ENCODE assay signal across 8 cellular contexts in the genomic region with DNA sequence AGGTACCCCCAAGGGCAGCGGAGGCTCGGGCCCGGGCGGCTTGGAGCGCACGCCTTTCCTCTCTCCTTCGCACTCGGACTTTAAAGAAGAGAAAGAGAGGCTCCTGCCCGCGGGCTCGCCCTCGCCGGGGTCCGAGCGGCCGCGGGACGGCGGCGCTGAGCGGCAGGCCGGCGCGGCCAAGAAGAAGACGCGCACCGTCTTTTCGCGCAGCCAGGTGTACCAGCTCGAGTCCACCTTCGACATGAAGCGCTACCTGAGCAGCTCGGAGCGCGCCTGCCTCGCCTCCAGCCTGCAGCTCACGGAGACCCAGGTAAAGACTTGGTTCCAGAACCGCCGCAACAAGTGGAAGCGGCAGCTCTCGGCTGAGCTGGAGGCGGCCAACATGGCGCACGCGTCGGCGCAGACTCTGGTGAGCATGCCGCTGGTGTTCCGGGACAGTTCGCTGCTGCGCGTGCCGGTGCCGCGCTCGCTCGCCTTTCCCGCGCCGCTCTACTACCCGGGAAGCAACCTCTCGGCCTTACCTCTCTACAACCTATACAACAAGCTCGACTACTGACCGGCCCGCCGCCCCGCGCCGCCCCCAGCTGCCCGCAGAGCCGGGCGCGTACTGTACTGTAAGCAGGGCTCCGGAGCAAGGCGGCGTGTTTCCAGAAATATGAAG. TPM values are rescaled to one million over a fixed set of nuclear protein-coding genes. Genes with fewer than 3 reads are reported as not detected.
A peak's percentile ranks its signal among the peaks of the same experiment; 100 is the strongest.
DNase-seq lines count a peak whose midpoint lies in the region; ATAC-seq and TF ChIP-seq lines count a peak whose summit lies in the region.

No MANE protein-coding gene starts in this region.

- peaks cover 63% of the 10 kb centered on the region for H3K27me3 ChIP-seq in CD8-positive, alpha-beta memory T cell (ENCODE audit: insufficient read depth, low read length, poor library complexity, severe bottlenecking)
- H3K27me3 ChIP-seq in SJSA1 (replicated peaks) (peaks cover 63% of the 10 kb centered on the region), osteoblast (ENCODE audit: insufficient read depth, low read length) (peaks cover 82% of the 10 kb centered on the region)

- H2AFZ ChIP-seq in osteoblast (ENCODE audit: low read length): peak overlapping the region; percentile 59

- peak overlapping the region; percentile 62 to 91 (median 73) for H3K4me3 Mint-ChIP-seq in CD8-positive, alpha-beta memory T cell

- CTCF ChIA-PET in CD8-positive, alpha-beta memory T cell (lab: Charles Lee): interaction anchor here (0.6 to 2.2 kb wide), 6 partner anchors 9 to 1163 kb away, joined by 3 to 4 read pairs (median 4); a partner anchor contains a TSS

- H3K36me3 ChIP-seq in CD8-positive, alpha-beta memory T cell (ENCODE audit: insufficient read depth, low read length): no peaks in the 10 kb centered on the region
- H3K36me3 ChIP-seq in SJSA1 (peaks cover 5% of the 10 kb centered on the region), osteoblast (ENCODE audit: insufficient read depth, low read length) (no peaks in the 10 kb centered on the region)

- POLR2A ChIA-PET in CD8-positive, alpha-beta memory T cell (lab: Charles Lee): interaction anchor here (0.9 kb wide), 1 partner anchor 9 kb away, joined by 3 read pairs; no protein-coding TSS in a partner anchor

- H3K27ac ChIP-seq in CD8-positive, alpha-beta memory T cell (ENCODE audit: low read depth, low read length): no peak overlapping the region
- no peak overlapping the region for H3K27ac ChIP-seq in SJSA1
- no peak overlapping the region for H3K27ac ChIP-seq in osteoblast (ENCODE audit: low read depth, low read length)

- H3K27me3 Mint-ChIP-seq in CD8-positive, alpha-beta memory T cell: peaks cover 42 to 55% of the 10 kb centered on the region in 2 donors

- H3K4me1 ChIP-seq in CD8-positive, alpha-beta memory T cell (ENCODE audit: insufficient read depth, low read length): peaks cover 71% of the 10 kb centered on the region
- H3K4me1 ChIP-seq in SJSA1 (replicated peaks): peaks cover 24% of the 10 kb centered on the region
- no peaks in the 10 kb centered on the region for H3K4me1 ChIP-seq in osteoblast (ENCODE audit: insufficient read depth, low read length)

- TF ChIP-seq CTCF in epithelial cell of esophagus (IDR thresholded peaks at IDR 0.05; ENCODE audit: insufficient read depth, low read depth, low read length, missing control alignments) (no peak), osteoblast (IDR thresholded peaks at IDR 0.05; ENCODE audit: extremely low read depth, low read depth, low read length) (no peak)

- H4K20me1 ChIP-seq in osteoblast (ENCODE audit: insufficient read depth, low read length): no peaks in the 10 kb centered on the region

- ATAC-seq in HG02870 (IDR thresholded peaks at IDR 0.05; ENCODE audit: unreplicated experiment) (no peak), GM21423 (IDR thresholded peaks at IDR 0.05; ENCODE audit: unreplicated experiment) (no peak)

- H3K36me3 Mint-ChIP-seq in CD8-positive, alpha-beta memory T cell: peaks cover 0 to 5% (median 0%) of the 10 kb centered on the region in 3 donors

- H3K9me3 Mint-ChIP-seq in CD8-positive, alpha-beta memory T cell: peaks cover 0 to 2% (median 0%) of the 10 kb centered on the region in 5 donors

- peak in 1 of 5 donors; percentile 55 for DNase-seq in CD8-positive, alpha-beta memory T cell
- DNase-seq in SJSA1 (ENCODE audit: low read depth in 1 of 2, low spot score in 2 of 2): no peak
- peak; percentile 64 for DNase-seq in epithelial cell of esophagus (ENCODE audit: low read depth)
- peak; percentile 90 for DNase-seq in osteoblast (ENCODE audit: insufficient read length, low spot score, missing footprints)
- DNase-seq in mesenteric fat pad (ENCODE audit: low spot score): no peak
- DNase-seq in dedifferentiated amniotic fluid mesenchymal stem cell (ENCODE audit: extremely low spot score): no peak

- H3K4me3 ChIP-seq in CD8-positive, alpha-beta memory T cell (ENCODE audit: low read length): peak overlapping the region; percentile 58
- peak overlapping the region; percentile 14 for H3K4me3 ChIP-seq in SJSA1
- peak overlapping the region; percentile 37 for H3K4me3 ChIP-seq in epithelial cell of esophagus (ENCODE audit: low read length)
- H3K4me3 ChIP-seq in osteoblast (ENCODE audit: insufficient read depth, low read length): peak overlapping the region; percentile 49

- H3K4me2 ChIP-seq in osteoblast (ENCODE audit: insufficient read depth, low read length): peak overlapping the region; percentile 60

- no peaks in the 10 kb centered on the region for H3K9me3 ChIP-seq in CD8-positive, alpha-beta memory T cell (ENCODE audit: low read length)
- peaks cover 8% of the 10 kb centered on the region; the same call in 1 of the 2 replicates for H3K9me3 ChIP-seq in SJSA1 (replicated peaks)
- H3K9me3 ChIP-seq in osteoblast (ENCODE audit: low read depth, low read length): no peaks in the 10 kb centered on the region

- peak overlapping the region in 2 of 8 donors; percentile 34 to 58 for H3K27ac Mint-ChIP-seq in CD8-positive, alpha-beta memory T cell

- H3K4me1 Mint-ChIP-seq in CD8-positive, alpha-beta memory T cell: peaks cover 47 to 71% (median 63%) of the 10 kb centered on the region in 3 donors

- H3K79me2 ChIP-seq in osteoblast (ENCODE audit: insufficient read depth, low read length): peaks cover 5% of the 10 kb centered on the region

RNA-seq across cellular contexts. Expression of a gene that starts 1.8 kb away (rescaled TPM):
- not detected for total RNA-seq in CD8-positive, alpha-beta memory T cell
- not detected for polyA plus RNA-seq in CD8-positive, alpha-beta memory T cell
- 0.38 and 0.61 TPM in 2 replicates for total RNA-seq in SJSA1 (2014; rRNA removed; shearing (Covaris generic))
- total RNA-seq in osteoblast (not detected in 2 replicates), mesenteric fat pad (not detected)

RNA-seq across cellular contexts. Expression of a gene that starts 4.5 kb away (rescaled TPM):
- total RNA-seq in CD8-positive, alpha-beta memory T cell: 100 to 1,000 TPM; 254 to 255 TPM
- polyA plus RNA-seq in CD8-positive, alpha-beta memory T cell: 231 TPM
- total RNA-seq in SJSA1 (2014; rRNA removed; shearing (Covaris generic)): 317 and 387 TPM in 2 replicates
- total RNA-seq in osteoblast (107 and 109 TPM in 2 replicates), mesenteric fat pad (49.3 TPM)

RNA-seq across cellular contexts. Expression of a gene that starts 13.9 kb away (rescaled TPM):
- total RNA-seq in CD8-positive, alpha-beta memory T cell: not detected
- polyA plus RNA-seq in CD8-positive, alpha-beta memory T cell: not detected
- total RNA-seq in SJSA1 (2014; rRNA removed; shearing (Covaris generic)): 10.8 and 10.9 TPM in 2 replicates
- total RNA-seq in osteoblast (not detected in 2 replicates), mesenteric fat pad (not detected)

Comparison
In these comparisons a context has a peak if more than half of its experiments do, and no peak if none do; other contexts are left out.
1. DNase-seq: peak in epithelial cell of esophagus (single experiment) and osteoblast (single experiment); none in SJSA1 (0 of 2), mesenteric fat pad (single experiment) and dedifferentiated amniotic fluid mesenchymal stem cell (single experiment).
2. Peak in every context shown above with its lines, with median percentiles within 50 percentile points of each other: H3K4me3 ChIP-seq.